Comparison of ENCODE assay signal across 8 cellular contexts in genomic region chr1:120664373-120665249, GRCh38. TPM values are rescaled to one million over a fixed set of nuclear protein-coding genes. Genes with fewer than 3 reads are reported as not detected.
A peak's percentile ranks its signal among the peaks of the same experiment; 100 is the strongest.
DNase-seq lines count a peak whose midpoint lies in the region; ATAC-seq and TF ChIP-seq lines count a peak whose summit lies in the region.
"Not testable (repeated sequence)": the region's sequence is repeated elsewhere in the genome, so short reads cannot be mapped to it uniquely, and the experiment has no call there.

No MANE protein-coding gene starts in this region.

- H2AFZ ChIP-seq in ACC112 (ENCODE audit: low read length, unreplicated experiment); neural cell (ENCODE audit: low read depth, low read length): not testable (repeated sequence)

- in situ Hi-C loops in HAP-1 (cut with MboI; ENCODE audit: low sequenced_read_pairs) = not testable (repeated sequence)

- H3K27me3 Mint-ChIP-seq in WTC11 (ENCODE audit: low read depth); activated naive CD8-positive, alpha-beta T cell treated with anti-CD3 and anti-CD28 coated beads, Interleukin-2, amount 10 ng/mL, durations not matched to agents 7 days and 5 days; immature natural killer cell (ENCODE audit: low read depth in 3 of 3): not testable (repeated sequence)

- DNase-seq in HAP-1 (ENCODE audit: low spot score in 2 of 2); WTC11 (ENCODE audit: low spot score); activated naive CD8-positive, alpha-beta T cell treated with anti-CD3 and anti-CD28 coated beads, Interleukin-2, amount 10 ng/mL, durations not matched to agents 7 days and 5 days; immature natural killer cell: not testable (repeated sequence)

- H3K9me2 ChIP-seq in neural cell (ENCODE audit: insufficient read depth, low read length) = not testable (repeated sequence)

- TF ChIP-seq EP300 in neural cell (conservative IDR thresholded peaks at IDR 0.05; ENCODE audit: poor library complexity, severe bottlenecking) = not testable (repeated sequence)

- H3K4me3 ChIP-seq in ACC112 (ENCODE audit: low read depth, low read length) = peak overlapping the region; percentile 43; the same call in 1 of the 2 replicates
- H3K4me3 ChIP-seq in HAP-1 = peak overlapping the region; percentile 18
- peak overlapping the region; percentile 13 for H3K4me3 ChIP-seq in ectodermal cell (ENCODE audit: insufficient read depth, low read depth, low read length)
- peak overlapping the region; percentile 49 for H3K4me3 ChIP-seq in neural cell (ENCODE audit: low read length)
- peak overlapping the region in 1 of 3 donors; percentile 54 for H3K4me3 ChIP-seq in skeletal muscle tissue (ENCODE audit: low read length in 3 of 3)

- not testable (repeated sequence) for H3K27ac ChIP-seq in ACC112 (ENCODE audit: low read depth, low read length); ectodermal cell (ENCODE audit: insufficient read depth, low read depth, low read length, poor library complexity, severe bottlenecking); neural cell (ENCODE audit: low read length)
- H3K27ac ChIP-seq in skeletal muscle tissue (ENCODE audit: low read depth, low read length) = peak overlapping the region; percentile 66

- not testable (repeated sequence) for H3K4me1 Mint-ChIP-seq in WTC11; activated naive CD8-positive, alpha-beta T cell treated with anti-CD3 and anti-CD28 coated beads, Interleukin-2, amount 10 ng/mL, durations not matched to agents 7 days and 5 days; immature natural killer cell

- H3K27ac Mint-ChIP-seq in WTC11; activated naive CD8-positive, alpha-beta T cell treated with anti-CD3 and anti-CD28 coated beads, Interleukin-2, amount 10 ng/mL, durations not matched to agents 7 days and 5 days; immature natural killer cell: not testable (repeated sequence)

- peak overlapping the region; percentile 71 for H3K4me3 Mint-ChIP-seq in WTC11
- H3K4me3 Mint-ChIP-seq in activated naive CD8-positive, alpha-beta T cell treated with anti-CD3 and anti-CD28 coated beads, Interleukin-2, amount 10 ng/mL, durations not matched to agents 7 days and 5 days = peak overlapping the region; percentile 79
- H3K4me3 Mint-ChIP-seq in immature natural killer cell = peak overlapping the region; percentile 45 to 81 (median 78)

- TF ChIP-seq RAD21 in neural cell (conservative IDR thresholded peaks at IDR 0.05) = not testable (repeated sequence)

- not testable (repeated sequence) for H3K36me3 ChIP-seq in ACC112 (ENCODE audit: insufficient read depth, low read length); HAP-1 (replicated peaks); ectodermal cell (ENCODE audit: control insufficient read depth, insufficient read depth, low read length); neural cell (ENCODE audit: insufficient read depth, low read length); skeletal muscle tissue (ENCODE audit: control insufficient read depth in 3 of 3, insufficient read depth in 3 of 3, low read length in 3 of 3)

- POLR2A ChIA-PET in WTC11 (lab: Charles Lee); activated naive CD8-positive, alpha-beta T cell treated with anti-CD3 and anti-CD28 coated beads, Interleukin-2, amount 10 ng/mL, durations not matched to agents 7 days and 5 days (lab: Charles Lee): not testable (repeated sequence)

- ATAC-seq in WTC11 = peak; percentile 35
- ATAC-seq in activated naive CD8-positive, alpha-beta T cell treated with anti-CD3 and anti-CD28 coated beads, Interleukin-2, amount 10 ng/mL, durations not matched to agents 7 days and 5 days (ENCODE audit: low read depth) = peak; percentile 22

- 7 to 59% methylated on average over 2 to 8 of the region's 22 CpGs for WGBS in ectodermal cell, 2 experiments

- not testable (repeated sequence) for TF ChIP-seq CTCF in WTC11 (IDR thresholded peaks at IDR 0.05); neural cell (IDR thresholded peaks at IDR 0.05; ENCODE audit: poor library complexity, severe bottlenecking)

- not testable (repeated sequence) for H3K9me3 ChIP-seq in HAP-1; ectodermal cell (ENCODE audit: control insufficient read depth, low read length); neural cell (ENCODE audit: low read length); skeletal muscle tissue (ENCODE audit: control insufficient read depth in 3 of 3, low read length in 3 of 3)

- CTCF ChIA-PET in WTC11 (lab: Charles Lee) = not testable (repeated sequence)

- not testable (repeated sequence) for H3K9ac ChIP-seq in neural cell (ENCODE audit: low read length)
- peak overlapping the region in 1 of 3 donors; percentile 57 for H3K9ac ChIP-seq in skeletal muscle tissue (ENCODE audit: low read depth in 1 of 3, low read length in 3 of 3)

- not testable (repeated sequence) for H4K20me1 ChIP-seq in neural cell (ENCODE audit: insufficient read depth)

- not testable (repeated sequence) for H3K36me3 Mint-ChIP-seq in WTC11; activated naive CD8-positive, alpha-beta T cell treated with anti-CD3 and anti-CD28 coated beads, Interleukin-2, amount 10 ng/mL, durations not matched to agents 7 days and 5 days; immature natural killer cell

- not testable (repeated sequence) for H3K9me3 Mint-ChIP-seq in WTC11; activated naive CD8-positive, alpha-beta T cell treated with anti-CD3 and anti-CD28 coated beads, Interleukin-2, amount 10 ng/mL, durations not matched to agents 7 days and 5 days; immature natural killer cell

- H3K4me1 ChIP-seq in ACC112 (ENCODE audit: control insufficient read depth, insufficient read depth, low read length, unreplicated experiment); HAP-1; ectodermal cell (ENCODE audit: control insufficient read depth, insufficient read depth, low read length); skeletal muscle tissue (ENCODE audit: control insufficient read depth in 3 of 3, insufficient read depth in 3 of 3, low read length in 3 of 3): not testable (repeated sequence)

- not testable (repeated sequence) for H3K4me2 ChIP-seq in neural cell (ENCODE audit: low read length)

- not testable (repeated sequence) for H3F3A ChIP-seq in neural cell (ENCODE audit: insufficient read depth, low read length, poor library complexity, severe bottlenecking)

- not testable (repeated sequence) for H3K27me3 ChIP-seq in ACC112 (ENCODE audit: insufficient read depth, low read length); HAP-1 (ENCODE audit: low read depth); ectodermal cell (ENCODE audit: control insufficient read depth, insufficient read depth, low read length, poor library complexity, severe bottlenecking); neural cell (ENCODE audit: insufficient read depth, low read depth, low read length); skeletal muscle tissue (ENCODE audit: control insufficient read depth in 3 of 3, insufficient read depth in 3 of 3, low read length in 3 of 3)

- not testable (repeated sequence) for H3K79me2 ChIP-seq in ACC112 (ENCODE audit: control insufficient read depth, insufficient read depth, low read length, unreplicated experiment); neural cell (replicated peaks; ENCODE audit: insufficient read depth, low read length)

RNA-seq across cellular contexts. Expression of gene NBPF26, which starts 59.1 kb away (rescaled TPM):
- total RNA-seq in WTC11 (2021) = 5.3 to 7.2 TPM (median 5.7 TPM) in 3 replicates
- total RNA-seq in activated naive CD8-positive, alpha-beta T cell treated with anti-CD3 and anti-CD28 coated beads, Interleukin-2, amount 10 ng/mL, durations not matched to agents 7 days and 5 days = 10 to 100 TPM; 37.9 to 38.9 TPM
- 18.0 TPM for polyA plus RNA-seq in ectodermal cell (2013, experiment 1 of 4)
- 25.2 TPM for polyA plus RNA-seq in ectodermal cell (2013, experiment 2 of 4)
- polyA plus RNA-seq in ectodermal cell (2013, experiment 3 of 4) = 19.9 TPM
- 20.1 TPM for polyA plus RNA-seq in ectodermal cell (2013, experiment 4 of 4)
- polyA plus RNA-seq in immature natural killer cell = 1 to 10 TPM; 2.0 to 4.0 (median 2.7) TPM
- polyA plus RNA-seq in neural cell = 10.8 and 11.6 TPM in 2 replicates
- 10.2 and 14.9 TPM in 2 replicates for polyA minus RNA-seq in neural cell
- 27.1 TPM for total RNA-seq in skeletal muscle tissue
